In the genomic region with DNA sequence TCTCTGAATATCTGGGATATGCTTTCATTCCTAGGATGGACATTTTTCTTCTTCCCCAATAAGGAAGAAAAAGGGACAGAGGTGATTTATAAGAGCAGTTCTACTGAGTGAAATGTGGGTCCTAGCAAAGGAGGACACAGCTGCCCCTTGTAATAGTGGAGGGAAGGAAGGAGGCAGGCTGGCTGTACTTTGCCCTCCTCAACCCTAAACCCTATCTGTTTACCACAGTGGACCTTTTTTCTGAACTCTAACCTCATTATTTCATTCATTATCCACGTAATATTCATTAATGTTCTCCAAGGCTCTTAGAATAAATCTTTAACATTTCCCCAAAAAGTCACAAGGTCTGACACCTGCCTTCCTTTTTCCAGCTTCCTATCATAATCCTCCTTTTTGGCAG, we compare ENCODE assay signal across 32 cellular contexts. TPM values are rescaled to one million over a fixed set of nuclear protein-coding genes. Genes with fewer than 3 reads are reported as not detected.
"Had no signal": no experiment of that assay in that cellular context is flagged by ENCODE, and none has a peak within 500 bp of the region (broad histone marks: within the 10 kb centered on the region; RNA-seq: fewer than 3 reads in every experiment).

No MANE protein-coding gene starts in this region.

- H3K36me3 Mint-ChIP-seq: activated naive CD8-positive, alpha-beta T cell; WTC11 had no signal

- H3K4me1 Mint-ChIP-seq: activated CD4-positive, alpha-beta memory T cell treated with anti-CD3 and anti-CD28 coated beads, Interleukin-2, amount 10 ng/mL, durations not matched to agents 7 days and 5 days; activated CD4-positive, alpha-beta T cell treated with anti-CD3 and anti-CD28 coated beads, Interleukin-2, amount 10 ng/mL, durations not matched to agents 7 days and 5 days; activated T-helper 17 cell treated with anti-CD3 and anti-CD28 coated beads, Interleukin-2, amount 50 U/mL, for 72 hours; central memory CD8-positive, alpha-beta T cell; T-helper 17 cell had no signal

- H3K27me3 ChIP-seq: brain microvascular endothelial cell, dorsolateral prefrontal cortex had no signal

- H3K36me3 ChIP-seq: brain microvascular endothelial cell had no signal

- H3K27ac Mint-ChIP-seq: activated CD4-positive, alpha-beta memory T cell treated with anti-CD3 and anti-CD28 coated beads, Interleukin-2, amount 10 ng/mL, durations not matched to agents 7 days and 5 days; activated CD4-positive, alpha-beta T cell treated with anti-CD3 and anti-CD28 coated beads, Interleukin-2, amount 10 ng/mL, durations not matched to agents 7 days and 5 days; activated naive CD8-positive, alpha-beta T cell; activated T-cell treated with anti-CD3 and anti-CD28 coated beads, Interleukin-2, amount 50 U/mL, for 24 hours; activated T-helper 17 cell treated with anti-CD3 and anti-CD28 coated beads, Interleukin-2, amount 50 U/mL, for 72 hours; dendritic cell treated with granulocyte-macrophage colony-stimulating factor and Interleukin-4, amounts not matched to agents 40 ng/mL and 50 ng/mL, for 4 days; endodermal cell; T-helper 17 cell; WTC11 had no signal

- H3K4me3 Mint-ChIP-seq: activated CD4-positive, alpha-beta memory T cell treated with anti-CD3 and anti-CD28 coated beads, Interleukin-2, amount 10 ng/mL, durations not matched to agents 7 days and 5 days; activated CD4-positive, alpha-beta T cell treated with anti-CD3 and anti-CD28 coated beads, Interleukin-2, amount 10 ng/mL, durations not matched to agents 7 days and 5 days; activated naive CD8-positive, alpha-beta T cell; activated T-cell treated with anti-CD3 and anti-CD28 coated beads, Interleukin-2, amount 50 U/mL, for 24 hours; activated T-helper 17 cell treated with anti-CD3 and anti-CD28 coated beads, Interleukin-2, amount 50 U/mL, for 72 hours; central memory CD8-positive, alpha-beta T cell; dendritic cell treated with granulocyte-macrophage colony-stimulating factor and Interleukin-4, amounts not matched to agents 40 ng/mL and 50 ng/mL, for 4 days; endodermal cell; T-helper 17 cell; WTC11 had no signal

- ATAC-seq: activated T-helper 17 cell treated with anti-CD3 and anti-CD28 coated beads, Interleukin-2, amount 50 U/mL, for 72 hours; esophagus mucosa; T-helper 17 cell; WTC11 had no signal

- FAIRE-seq: astrocyte, bronchial epithelial cell, frontal cortex had no signal

- DNase-seq: activated CD4-positive, alpha-beta memory T cell treated with anti-CD3 and anti-CD28 coated beads, Interleukin-2, amount 10 ng/mL, durations not matched to agents 7 days and 5 days; activated CD4-positive, alpha-beta T cell treated with anti-CD3 and anti-CD28 coated beads for 1 hour; activated CD4-positive, alpha-beta T cell treated with anti-CD3 and anti-CD28 coated beads for 4 hours; activated CD4-positive, alpha-beta T cell treated with anti-CD3 and anti-CD28 coated beads, Interleukin-2, amount 10 ng/mL, durations not matched to agents 7 days and 5 days; activated CD4-positive, alpha-beta T cell treated with anti-CD3 and anti-CD28 coated beads, Interleukin-2, amount 50 U/mL, for 4 hours; activated CD8-positive, alpha-beta memory T cell treated with anti-CD3 and anti-CD28 coated beads, Interleukin-2, amount 50 U/mL, for 48 hours; activated effector memory CD4-positive, alpha-beta T cell treated with Interleukin-2 at 50 U/mL for 16 hours; activated gamma-delta T cell treated with Interleukin-2 at 50 U/mL for 16 hours; activated naive CD4-positive, alpha-beta T cell treated with anti-CD3 and anti-CD28 coated beads, Interleukin-2, amount 50 U/mL, for 16 hours; activated naive CD4-positive, alpha-beta T cell treated with Interleukin-2 at 50 U/mL for 16 hours; activated T-cell treated with anti-CD3 and anti-CD28 coated beads for 4 hours; activated T-cell treated with anti-CD3 and anti-CD28 coated beads, Interleukin-2, amount 50 U/mL, for 24 hours; amniotic stem cell; anterior cingulate cortex; brain microvascular endothelial cell; dorsolateral prefrontal cortex; effector memory CD4-positive, alpha-beta T cell; endodermal cell; foreskin fibroblast; glutamatergic neuron; T-helper 1 cell; T-helper 17 cell had no signal

- H3K27ac ChIP-seq: brain microvascular endothelial cell, coronary artery, dorsolateral prefrontal cortex had no signal

- H3K9me3 Mint-ChIP-seq: activated CD4-positive, alpha-beta memory T cell treated with anti-CD3 and anti-CD28 coated beads, Interleukin-2, amount 10 ng/mL, durations not matched to agents 7 days and 5 days; activated CD4-positive, alpha-beta T cell treated with anti-CD3 and anti-CD28 coated beads, Interleukin-2, amount 10 ng/mL, durations not matched to agents 7 days and 5 days; activated T-cell treated with anti-CD3 and anti-CD28 coated beads, Interleukin-2, amount 50 U/mL, for 24 hours; central memory CD8-positive, alpha-beta T cell; dendritic cell treated with granulocyte-macrophage colony-stimulating factor and Interleukin-4, amounts not matched to agents 40 ng/mL and 50 ng/mL, for 4 days; endodermal cell had no signal

- H3K27me3 Mint-ChIP-seq: activated CD4-positive, alpha-beta memory T cell treated with anti-CD3 and anti-CD28 coated beads, Interleukin-2, amount 10 ng/mL, durations not matched to agents 7 days and 5 days; activated CD4-positive, alpha-beta T cell treated with anti-CD3 and anti-CD28 coated beads, Interleukin-2, amount 10 ng/mL, durations not matched to agents 7 days and 5 days; dendritic cell treated with granulocyte-macrophage colony-stimulating factor and Interleukin-4, amounts not matched to agents 40 ng/mL and 50 ng/mL, for 4 days; T-helper 17 cell had no signal

- H3K4me3 ChIP-seq: coronary artery, dorsolateral prefrontal cortex had no signal

RNA-seq across cellular contexts. Expression of gene GHR, which starts 37.8 kb away (rescaled TPM):
- total RNA-seq: activated CD4-positive, alpha-beta memory T cell treated with anti-CD3 and anti-CD28 coated beads, Interleukin-2, amount 10 ng/mL, durations not matched to agents 7 days and 5 days; activated CD4-positive, alpha-beta T cell treated with anti-CD3 and anti-CD28 coated beads, Interleukin-2, amount 10 ng/mL, durations not matched to agents 7 days and 5 days; activated T-helper 17 cell treated with anti-CD3 and anti-CD28 coated beads, Interleukin-2, amount 50 U/mL, for 72 hours; T-helper 17 cell had no signal
